In the genomic region with DNA sequence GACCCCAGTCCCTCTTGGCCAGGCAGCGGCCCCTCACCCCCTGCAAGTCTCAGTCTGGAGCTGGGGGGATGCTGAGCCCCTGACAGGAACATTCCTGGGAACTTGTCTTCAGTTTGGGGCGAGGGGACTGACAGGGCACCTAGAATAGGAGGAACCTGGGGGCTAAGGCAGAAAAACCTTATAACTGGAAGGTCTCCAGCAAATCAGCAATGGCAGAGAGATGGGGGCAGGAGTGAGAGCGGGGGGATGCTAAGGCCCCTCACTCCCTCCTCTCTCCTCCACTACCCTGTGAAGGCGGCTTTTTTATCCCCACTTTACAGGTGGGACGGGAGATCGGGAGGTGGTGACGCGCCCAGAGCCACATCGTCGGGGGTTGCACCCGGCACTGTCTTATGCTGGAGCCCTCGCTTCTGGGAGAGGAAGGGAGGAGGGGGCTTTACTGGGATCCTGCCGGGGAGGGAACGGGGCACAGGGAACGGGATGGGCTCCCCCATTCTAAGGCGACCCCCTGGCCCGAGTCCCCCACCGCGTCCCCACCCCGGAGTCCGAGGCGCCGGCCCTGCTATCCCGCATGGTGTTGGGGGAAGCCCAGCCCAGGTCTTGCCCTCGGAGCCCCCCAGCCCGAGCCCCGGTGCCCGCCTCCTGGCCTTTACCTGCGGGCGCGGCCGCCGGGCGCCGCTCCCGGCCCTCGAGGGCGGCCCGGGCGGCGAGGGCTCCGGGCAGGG, we compare ENCODE assay signal across 1 cellular context.
TF ChIP-seq lines count a peak whose summit lies in the region.

No MANE protein-coding gene starts in this region.

TF ChIP-seq in A549, 52 proteins besides CTCF, POLR2A, EP300 and RAD21 (continued from another document):
- TF ChIP-seq, protein P1, sequence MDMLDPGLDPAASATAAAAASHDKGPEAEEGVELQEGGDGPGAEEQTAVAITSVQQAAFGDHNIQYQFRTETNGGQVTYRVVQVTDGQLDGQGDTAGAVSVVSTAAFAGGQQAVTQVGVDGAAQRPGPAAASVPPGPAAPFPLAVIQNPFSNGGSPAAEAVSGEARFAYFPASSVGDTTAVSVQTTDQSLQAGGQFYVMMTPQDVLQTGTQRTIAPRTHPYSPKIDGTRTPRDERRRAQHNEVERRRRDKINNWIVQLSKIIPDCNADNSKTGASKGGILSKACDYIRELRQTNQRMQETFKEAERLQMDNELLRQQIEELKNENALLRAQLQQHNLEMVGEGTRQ (IDR thresholded peaks at IDR 0.05): no peak
- TF ChIP-seq ZNF302 (CRISPR knock-in tag; IDR thresholded peaks at IDR 0.05) (no peak), CHD2 (IDR thresholded peaks at IDR 0.05; ENCODE audit: low read length, partially characterized antibody) (no peak), HOXB5 (CRISPR knock-in tag; IDR thresholded peaks at IDR 0.05) (no peak), NFE2L2 (conservative IDR thresholded peaks at IDR 0.05; ENCODE audit: low read length) (no peak), MYC (IDR thresholded peaks at IDR 0.05; ENCODE audit: borderline replicate concordance, low read length) (no peak)
